28 cellular contexts compared by ENCODE assay signal in the genomic region with DNA sequence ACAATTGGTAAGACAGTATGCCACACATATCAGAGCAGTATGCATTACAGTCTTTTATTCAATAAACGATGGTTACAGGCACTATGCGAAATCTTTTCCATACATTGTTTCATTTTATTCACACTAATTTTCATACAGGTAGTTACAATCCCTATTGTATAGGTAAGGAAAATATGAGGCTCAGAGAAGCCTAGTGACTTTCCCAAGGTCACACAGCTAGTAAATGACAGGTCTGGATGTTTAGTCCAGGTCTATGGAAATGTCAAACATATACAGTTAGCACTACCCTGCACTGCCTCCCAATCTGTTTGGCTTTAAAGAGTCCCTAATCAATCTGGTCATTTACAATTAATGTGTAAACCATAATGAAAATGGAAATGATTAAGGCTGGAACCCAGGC.
"Had no signal": no experiment of that assay in that cellular context is flagged by ENCODE, and none has a peak within 500 bp of the region (broad histone marks: within the 10 kb centered on the region; RNA-seq: fewer than 3 reads in every experiment).

No MANE protein-coding gene starts in this region.

- FAIRE-seq: endothelial cell of umbilical vein, keratinocyte had no signal

- H3K4me1 ChIP-seq: colonic mucosa, parathyroid adenoma had no signal

- ATAC-seq: gastrocnemius medialis; left ventricle myocardium superior; lower lobe of right lung; mucosa of descending colon; natural killer cell treated with Interleukin-12 subunit alpha and Interleukin-12 subunit beta and Interleukin-15 and Interleukin-18, amount 100 ng/mL, for 72 hours; right lobe of liver; stimulated activated naive CD8-positive, alpha-beta T cell treated with anti-CD3 and anti-CD28 coated beads, Interleukin-15, amount 100 ng/mL, for 72 hours; upper lobe of right lung had no signal

- DNase-seq: colonic mucosa; dermis blood vessel endothelial cell; effector memory CD4-positive, alpha-beta T cell; erythroblast; esophagus squamous epithelium; gastrocnemius medialis; head of caudate nucleus; left ventricle myocardium superior; lower lobe of right lung; mucosa of descending colon; naive B cell; right lobe of liver; stimulated activated CD4-positive, alpha-beta T cell treated with anti-CD3 and anti-CD28 coated beads, Interleukin-12 subunit alpha, Interleukin-12 subunit beta, amount 100 ng/mL, for 4 hours; stimulated activated CD4-positive, alpha-beta T cell treated with anti-CD3 and anti-CD28 coated beads, Interleukin-1b, Interleukin-23, amount 100 ng/mL, for 48 hours; stimulated activated CD4-positive, alpha-beta T cell treated with anti-CD3 and anti-CD28 coated beads, Interleukin-4, amount 100 ng/mL, for 1 hour; stimulated activated CD8-positive, alpha-beta memory T cell treated with anti-CD3 and anti-CD28 coated beads, Interleukin-4, amount 100 ng/mL, for 48 hours; stimulated activated naive CD4-positive, alpha-beta T cell; stimulated activated naive CD8-positive, alpha-beta T cell treated with anti-CD3 and anti-CD28 coated beads, Interleukin-15, amount 100 ng/mL, for 72 hours; transverse colon; upper lobe of right lung had no signal

- H3K27ac ChIP-seq: colonic mucosa, esophagus squamous epithelium, gastrocnemius medialis, lower lobe of right lung, neutrophil, parathyroid adenoma, right lobe of liver, suprapubic skin, transverse colon, upper lobe of right lung, vagina had no signal

- H3K4me3 ChIP-seq: colonic mucosa, esophagus squamous epithelium, gastrocnemius medialis, lower lobe of right lung, mucosa of descending colon, right lobe of liver, smooth muscle cell, suprapubic skin, transverse colon, upper lobe of right lung, vagina had no signal

- H2AFZ ChIP-seq: parathyroid adenoma had no signal

- H3K9ac ChIP-seq: parathyroid adenoma had no signal

- H3K27me3 ChIP-seq: vagina had no signal

- H3K9me3 ChIP-seq: colonic mucosa, esophagus squamous epithelium, gastrocnemius medialis, lower lobe of right lung, mucosa of descending colon, neutrophil, right lobe of liver, suprapubic skin, transverse colon, upper lobe of right lung, vagina had no signal

- H3K4me2 ChIP-seq: smooth muscle cell had no signal

- H3K36me3 ChIP-seq: colonic mucosa, esophagus squamous epithelium, gastrocnemius medialis, lower lobe of right lung, neutrophil, right lobe of liver, suprapubic skin, transverse colon, upper lobe of right lung, vagina had no signal

- H3K79me2 ChIP-seq: parathyroid adenoma had no signal
